Comparison of ENCODE assay signal across 8 cellular contexts in the genomic region with DNA sequence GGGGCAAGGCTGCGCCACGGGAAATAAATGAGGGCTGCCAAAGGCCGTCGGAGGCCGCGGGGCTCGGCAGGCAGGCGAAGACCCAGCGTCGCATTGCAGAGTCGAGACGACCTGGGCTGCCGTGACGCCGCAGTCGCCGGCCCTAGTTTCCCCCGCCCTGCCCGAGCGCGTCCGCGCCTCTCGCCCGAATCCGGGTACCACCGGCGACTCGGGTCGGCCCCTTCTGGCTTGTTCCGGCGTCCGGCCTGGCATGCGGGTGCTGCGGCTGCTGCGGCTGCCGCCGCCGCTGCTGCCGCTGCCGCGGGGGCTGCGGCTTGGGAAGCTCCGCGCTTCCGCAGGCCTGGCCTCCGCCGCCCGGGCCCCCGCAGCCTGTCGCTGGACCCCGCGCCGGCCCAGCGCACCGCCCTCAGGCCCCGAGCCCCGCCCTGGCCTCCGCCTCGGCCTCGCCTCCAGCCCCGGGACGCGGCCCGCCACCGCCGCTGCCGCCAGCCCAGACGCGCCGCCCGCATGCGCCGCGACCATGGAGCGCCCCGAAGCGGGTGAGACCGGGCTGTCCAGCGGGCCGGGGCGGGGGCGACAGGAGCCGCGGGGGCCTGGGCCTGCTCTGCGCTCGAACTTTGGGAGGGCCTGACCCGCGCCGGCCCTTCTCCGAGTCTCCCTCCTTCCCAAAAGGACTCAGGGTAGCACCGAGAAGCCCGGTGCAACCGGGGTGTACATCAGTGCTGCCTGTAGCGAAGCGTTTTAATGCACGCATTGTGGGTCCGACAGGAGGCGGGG. TPM values are rescaled to one million over a fixed set of nuclear protein-coding genes. Genes with fewer than 3 reads are reported as not detected.
DNase-seq lines count a peak whose midpoint lies in the region; ATAC-seq and TF ChIP-seq lines count a peak whose summit lies in the region.

A gene (plus strand): TSS at position 224 of the 777 bp plus-strand sequence. CDS start 297 bp downstream, at position 521.

- peaks cover 19% of the 10 kb centered on the region for H3K27me3 Mint-ChIP-seq in H9 (ENCODE audit: low read depth)
- H3K27me3 Mint-ChIP-seq in activated CD4-positive, alpha-beta T cell treated with anti-CD3 and anti-CD28 coated beads, Interleukin-2, amount 10 ng/mL, durations not matched to agents 24 days and 14 days: peaks cover 18% of the 10 kb centered on the region

- H4K5ac ChIP-seq in H9 (ENCODE audit: insufficient read length, low read depth, low read length): no peak within 1 kb of the TSS

- peak within 1 kb of the TSS in 2 of 3 experiments; percentile 74 to 77; a peak in 4 of 7 replicates for H3K27ac Mint-ChIP-seq in H9
- H3K27ac Mint-ChIP-seq in activated CD4-positive, alpha-beta T cell treated with anti-CD3 and anti-CD28 coated beads, Interleukin-2, amount 10 ng/mL, durations not matched to agents 24 days and 14 days: peak within 1 kb of the TSS; percentile 93

- peak within 1 kb of the TSS; percentile 95 for H3K4me3 ChIP-seq in GM08714 (ENCODE audit: low read length)

- H3K79me2 ChIP-seq in H9 (ENCODE audit: insufficient read depth, low read length): no peaks in the 10 kb centered on the region

- peak within 1 kb of the TSS; percentile 46 for H3K9ac ChIP-seq in H9 (ENCODE audit: extremely low read depth, insufficient read length, low read length)

- H2AK5ac ChIP-seq in H9 (ENCODE audit: insufficient read length, low read length): no peak within 1 kb of the TSS

- no CpG with 5 or more reads among the region's 99 CpGs for WGBS in H9 (ENCODE audit: extremely low coverage, insufficient read length, low lambda C conversion rate)

- H3K4me3 Mint-ChIP-seq in H9: peak within 1 kb of the TSS; percentile 70 to 81
- peak within 1 kb of the TSS; percentile 94 for H3K4me3 Mint-ChIP-seq in activated CD4-positive, alpha-beta T cell treated with anti-CD3 and anti-CD28 coated beads, Interleukin-2, amount 10 ng/mL, durations not matched to agents 24 days and 14 days

- no peak within 1 kb of the TSS for H2BK12ac ChIP-seq in H9 (ENCODE audit: insufficient read length, low read depth, low read length)

- no peaks in the 10 kb centered on the region for H3K79me1 ChIP-seq in H9 (ENCODE audit: insufficient read depth, low read depth, low read length, poor library complexity, severe bottlenecking)

- no peaks in the 10 kb centered on the region for H4K20me1 ChIP-seq in H9 (ENCODE audit: control insufficient read depth, insufficient read depth, insufficient read length)

- peak; percentile 93 for ATAC-seq in left lobe of liver

- H3K18ac ChIP-seq in H9 (ENCODE audit: insufficient read length, low read depth, low read length): peak within 1 kb of the TSS; percentile 3

- no peak within 1 kb of the TSS for H3K56ac ChIP-seq in H9 (ENCODE audit: insufficient read length, low read depth, low read length)

- no peak within 1 kb of the TSS for H4K91ac ChIP-seq in H9 (ENCODE audit: insufficient read length, low read depth, low read length)

- no peak within 1 kb of the TSS for H4K8ac ChIP-seq in H9 (replicated peaks; ENCODE audit: insufficient read length, low read depth, low read length)

- TF ChIP-seq CTCF in H9 (conservative IDR thresholded peaks at IDR 0.05): no peak

- H3K36me3 Mint-ChIP-seq in H9 (ENCODE audit: insufficient read depth in 1 of 3, low read depth in 3 of 3): peaks cover 2 to 7% (median 4%) of the 10 kb centered on the region in 3 experiments; a peak in 3 of 7 replicates
- peaks cover 2% of the 10 kb centered on the region for H3K36me3 Mint-ChIP-seq in activated CD4-positive, alpha-beta T cell treated with anti-CD3 and anti-CD28 coated beads, Interleukin-2, amount 10 ng/mL, durations not matched to agents 24 days and 14 days (ENCODE audit: low read depth)

- H3T11ph ChIP-seq in H9 (ENCODE audit: low read length): no peak within 1 kb of the TSS

- H2BK120ac ChIP-seq in H9 (ENCODE audit: low read depth, low read length, poor library complexity, severe bottlenecking): no peak within 1 kb of the TSS

- H3K4me1 ChIP-seq in H9 (ENCODE audit: insufficient read depth, low read length): no peaks in the 10 kb centered on the region

- peak within 1 kb of the TSS; percentile 98 for H3K4me2 ChIP-seq in H9 (ENCODE audit: insufficient read depth, insufficient read length, low read length)

- peak within 1 kb of the TSS; percentile 11 for H2AFZ ChIP-seq in H9 (ENCODE audit: low read length)

- intact Hi-C loops in activated CD4-positive, alpha-beta T cell treated with anti-CD3 and anti-CD28 coated beads, Interleukin-2, amount 10 ng/mL, durations not matched to agents 24 days and 14 days (cut with micrococcal nuclease): no loop called here

- no peak within 1 kb of the TSS for H2BK5ac ChIP-seq in H9 (ENCODE audit: insufficient read length, low read length)

- no peak within 1 kb of the TSS for H3K23ac ChIP-seq in H9 (ENCODE audit: insufficient read length, low read depth, low read length)

- H3K9me3 Mint-ChIP-seq in H9: no peaks in the 10 kb centered on the region
- no peaks in the 10 kb centered on the region for H3K9me3 Mint-ChIP-seq in activated CD4-positive, alpha-beta T cell treated with anti-CD3 and anti-CD28 coated beads, Interleukin-2, amount 10 ng/mL, durations not matched to agents 24 days and 14 days

- peak within 1 kb of the TSS; percentile 67 for H3K14ac ChIP-seq in H9 (ENCODE audit: insufficient read depth, low read length)

- DNase-seq in H9 (peak; percentile 82), M059J (ENCODE audit: low read depth) (peak; percentile 76), dedifferentiated amniotic fluid mesenchymal stem cell (ENCODE audit: extremely low spot score) (peak; percentile 50), left lobe of liver (ENCODE audit: low spot score) (peak; percentile 86), SHP77 treated with DMSO at 0.1 percent for 48 hours (lab: John Stamatoyannopoulos, UW) (no peak)
- DNase-seq in activated CD4-positive, alpha-beta T cell treated with anti-CD3 and anti-CD28 coated beads, Interleukin-2, amount 10 ng/mL, durations not matched to agents 24 days and 14 days: peak; percentile 87
- peak; percentile 33 for DNase-seq in stimulated activated CD4-positive, alpha-beta T cell treated with anti-CD3 and anti-CD28 coated beads, Interleukin-2, amount 100 ng/mL, for 4 hours (ENCODE audit: low read depth)

- no peaks in the 10 kb centered on the region for H3K9me3 ChIP-seq in H9 (ENCODE audit: control insufficient read depth, low read depth, low read length)

- H3K27me3 ChIP-seq in H9 (ENCODE audit: insufficient read depth, low read length): no peaks in the 10 kb centered on the region

- no peak within 1 kb of the TSS for H2BK20ac ChIP-seq in H9 (ENCODE audit: low read depth, low read length, poor library complexity, severe bottlenecking)

- peaks cover 6% of the 10 kb centered on the region for H3K23me2 ChIP-seq in H9 (ENCODE audit: insufficient read length, low read depth, low read length, poor library complexity, severe bottlenecking)

- H2BK15ac ChIP-seq in H9 (ENCODE audit: low read depth, low read length): peak within 1 kb of the TSS; percentile 9; the same call in 1 of the 2 replicates

- no peak within 1 kb of the TSS for H3K4ac ChIP-seq in H9 (ENCODE audit: low read depth, low read length)

- no peak within 1 kb of the TSS for H3K27ac ChIP-seq in H9 (ENCODE audit: insufficient read length, low read depth, low read length)

- peaks cover 14 to 17% of the 10 kb centered on the region in 2 experiments for H3K4me1 Mint-ChIP-seq in H9
- H3K4me1 Mint-ChIP-seq in activated CD4-positive, alpha-beta T cell treated with anti-CD3 and anti-CD28 coated beads, Interleukin-2, amount 10 ng/mL, durations not matched to agents 24 days and 14 days: peaks cover 13% of the 10 kb centered on the region

RNA-seq across cellular contexts. Expression of the gene that starts here (rescaled TPM):
- total RNA-seq in H9 (2021): 7.6 and 9.8 TPM in 2 replicates
- 6.8 and 8.6 TPM in 2 replicates for total RNA-seq in M059J (2014; rRNA removed; shearing (Covaris generic))
- 3.2 and 4.1 TPM in 2 replicates for total RNA-seq in activated CD4-positive, alpha-beta T cell treated with anti-CD3 and anti-CD28 coated beads, Interleukin-2, amount 10 ng/mL, durations not matched to agents 24 days and 14 days
- 8.4 TPM for total RNA-seq in left lobe of liver
